ENCODE assay signal across 1 cellular context in genomic region chr6:10465633-10466499, GRCh38.
TF ChIP-seq lines count a peak whose summit lies in the region.

No MANE protein-coding gene starts in this region.

TF ChIP-seq in GM12878, 131 proteins besides CTCF, POLR2A, EP300 and RAD21 (continued from another document):
- TF ChIP-seq SMC3 (IDR thresholded peaks at IDR 0.05; ENCODE audit: borderline replicate concordance, low read length), result peak; percentile 39; the same call in 1 of the 2 replicates
